1 cellular context compared by ENCODE assay signal in the genomic region with DNA sequence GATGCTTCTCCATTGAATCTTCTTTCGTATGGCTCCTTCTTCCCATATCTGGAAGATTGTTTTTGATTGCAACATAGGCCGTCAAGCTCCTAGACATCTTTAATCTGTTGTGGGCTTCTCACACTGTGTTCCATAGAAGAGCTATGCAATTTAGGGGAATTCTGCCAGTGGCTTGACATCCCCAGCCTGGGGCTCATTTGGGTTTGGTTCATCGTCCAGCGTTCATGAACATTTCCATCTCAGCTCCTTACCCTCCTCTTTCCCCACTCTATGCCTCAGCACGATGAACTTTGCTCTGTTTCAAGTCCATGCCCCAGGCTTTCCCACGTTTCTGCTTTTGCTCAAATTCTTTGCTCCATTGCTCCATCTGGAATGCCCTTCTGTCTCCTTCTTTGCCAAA.
A peak's percentile ranks its signal among the peaks of the same experiment; 100 is the strongest.
TF ChIP-seq lines count a peak whose summit lies in the region.

No MANE protein-coding gene starts in this region.

TF ChIP-seq in IMR-90, 13 proteins besides CTCF, POLR2A, EP300 and RAD21:
- TF ChIP-seq MXI1 (IDR thresholded peaks at IDR 0.05; ENCODE audit: borderline replicate concordance, low read depth, low read length), result no peak
- TF ChIP-seq RFX5 (IDR thresholded peaks at IDR 0.05; ENCODE audit: low read depth, low read length), result no peak
- TF ChIP-seq, protein P1, sequence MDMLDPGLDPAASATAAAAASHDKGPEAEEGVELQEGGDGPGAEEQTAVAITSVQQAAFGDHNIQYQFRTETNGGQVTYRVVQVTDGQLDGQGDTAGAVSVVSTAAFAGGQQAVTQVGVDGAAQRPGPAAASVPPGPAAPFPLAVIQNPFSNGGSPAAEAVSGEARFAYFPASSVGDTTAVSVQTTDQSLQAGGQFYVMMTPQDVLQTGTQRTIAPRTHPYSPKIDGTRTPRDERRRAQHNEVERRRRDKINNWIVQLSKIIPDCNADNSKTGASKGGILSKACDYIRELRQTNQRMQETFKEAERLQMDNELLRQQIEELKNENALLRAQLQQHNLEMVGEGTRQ (IDR thresholded peaks at IDR 0.05; ENCODE audit: low read depth, low read length), result no peak
- TF ChIP-seq MAFK (IDR thresholded peaks at IDR 0.05; ENCODE audit: low read depth, low read length), result no peak
- TF ChIP-seq MAZ (IDR thresholded peaks at IDR 0.05; ENCODE audit: borderline replicate concordance, low read depth, low read length), result no peak
- TF ChIP-seq BHLHE40 (IDR thresholded peaks at IDR 0.05; ENCODE audit: low read depth, low read length), result no peak
- peak; percentile 70 for TF ChIP-seq CEBPB (IDR thresholded peaks at IDR 0.05; ENCODE audit: low read depth, low read length)
- no peak for TF ChIP-seq FOS (IDR thresholded peaks at IDR 0.05; ENCODE audit: low read depth, low read length)
- TF ChIP-seq CHD1 (IDR thresholded peaks at IDR 0.05; ENCODE audit: low read depth, low read length), result no peak
